14 cellular contexts compared by ENCODE assay signal in the genomic region with DNA sequence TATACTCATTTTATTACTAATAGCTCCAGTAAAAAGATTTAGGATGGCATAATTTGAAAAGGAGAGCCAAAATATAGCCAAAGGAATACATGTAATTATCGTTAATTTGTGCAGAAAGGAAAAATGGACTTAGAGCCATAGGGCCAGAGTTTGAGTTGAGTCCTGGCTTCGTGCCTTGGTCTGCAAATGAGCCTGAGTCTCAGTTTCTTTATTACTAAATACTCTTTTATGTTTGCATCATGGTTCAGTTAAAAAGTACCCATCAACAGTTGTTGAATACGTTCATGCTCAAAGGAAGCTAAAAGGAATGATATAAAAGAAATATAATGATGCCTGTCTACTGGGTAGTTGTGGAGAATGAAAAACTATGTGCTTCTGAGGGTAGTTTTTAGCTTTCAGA.
DNase-seq lines count a peak whose midpoint lies in the region; ATAC-seq, FAIRE-seq and TF ChIP-seq lines count a peak whose summit lies in the region.
"Had no signal": no experiment of that assay in that cellular context is flagged by ENCODE, and none has a peak within 500 bp of the region (broad histone marks: within the 10 kb centered on the region; RNA-seq: fewer than 3 reads in every experiment).

No MANE protein-coding gene starts in this region.

- ATAC-seq in GM18870 (IDR thresholded peaks at IDR 0.05; ENCODE audit: unreplicated experiment) (peak; percentile 58), HG02610 (IDR thresholded peaks at IDR 0.05; ENCODE audit: unreplicated experiment) (peak; percentile 41), HG03442 (IDR thresholded peaks at IDR 0.05; ENCODE audit: unreplicated experiment) (peak; percentile 67)

- H3K36me3 Mint-ChIP-seq in CD14-positive monocyte, result no peaks in the 10 kb centered on the region
- H3K36me3 Mint-ChIP-seq: CD8-positive, alpha-beta memory T cell had no signal

- no peak overlapping the region for H3K4me3 Mint-ChIP-seq in CD14-positive monocyte
- H3K4me3 Mint-ChIP-seq: B cell; CD8-positive, alpha-beta memory T cell had no signal

- intact Hi-C loops in CD14-positive monocyte (cut with micrococcal nuclease), result no loop called here

- DNase-seq in NCI-H2107 (lab: John Stamatoyannopoulos, UW) (no peak), HTR-8/SVneo (ENCODE audit: insufficient read length, low spot score) (no peak), SHP77 treated with DMSO at 0.1 percent for 48 hours (lab: John Stamatoyannopoulos, UW) (no peak), CD14-positive monocyte (ENCODE audit: low spot score) (no peak)
- DNase-seq: Caco-2; CD8-positive, alpha-beta memory T cell; DND-41; GDM1; HCEC 1CT had no signal

- H3K9me3 Mint-ChIP-seq in CD14-positive monocyte, result peaks cover 0 to 20% (median 8%) of the 10 kb centered on the region in 7 donors

- H3K4me1 Mint-ChIP-seq in CD14-positive monocyte, result no peaks in the 10 kb centered on the region
- H3K4me1 Mint-ChIP-seq: B cell; CD8-positive, alpha-beta memory T cell had no signal

- no peaks in the 10 kb centered on the region for H3K27me3 Mint-ChIP-seq in CD14-positive monocyte (ENCODE audit: low read depth in 3 of 3)
- H3K27me3 Mint-ChIP-seq: B cell had no signal

- FAIRE-seq in HTR-8/SVneo (lab: Jason Lieb, UNC), result no peak
- FAIRE-seq: A204.1 had no signal

- no peak overlapping the region for H3K27ac Mint-ChIP-seq in CD14-positive monocyte
- H3K27ac Mint-ChIP-seq: B cell; CD8-positive, alpha-beta memory T cell had no signal

- TF ChIP-seq CTCF in CD14-positive monocyte (IDR thresholded peaks at IDR 0.05), result no peak
